8 cellular contexts compared by ENCODE assay signal in the genomic region with DNA sequence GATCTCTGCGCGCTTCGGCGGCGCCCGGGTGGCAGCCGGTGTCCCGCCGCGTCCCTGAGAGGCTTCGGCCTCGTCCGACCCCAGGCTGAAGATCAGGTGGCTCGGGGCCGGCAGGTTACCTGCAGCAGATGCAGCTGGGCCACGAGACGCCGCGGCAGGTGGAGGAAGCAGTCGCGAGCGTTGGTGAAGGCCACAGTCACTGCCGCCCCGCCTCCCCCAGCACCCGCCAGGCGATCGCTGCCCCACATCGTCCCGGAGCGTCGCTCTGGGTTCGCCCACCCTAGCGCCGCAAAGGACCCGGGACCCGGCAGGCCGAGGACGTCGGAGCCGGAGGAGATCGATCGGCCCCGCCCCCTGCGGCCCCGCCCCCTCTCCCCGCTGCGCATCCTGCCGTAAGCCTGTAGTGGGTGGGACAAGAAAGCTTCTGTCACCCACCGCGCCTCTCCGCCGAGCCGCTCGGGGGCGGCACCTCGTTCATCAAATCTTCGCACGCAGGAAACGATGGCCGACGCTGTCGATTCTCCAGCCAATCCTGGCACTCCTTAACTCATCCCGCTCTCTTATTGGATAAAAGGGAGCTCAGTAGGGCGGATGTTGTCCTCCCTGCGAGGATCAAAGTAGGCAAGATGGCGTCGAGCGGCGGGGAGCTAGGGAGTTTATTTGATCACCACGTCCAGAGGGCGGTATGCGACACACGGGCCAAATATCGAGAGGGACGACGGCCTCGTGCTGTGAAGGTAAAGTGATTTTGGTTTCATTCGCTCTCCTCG. TPM values are rescaled to one million over a fixed set of nuclear protein-coding genes. Genes with fewer than 3 reads are reported as not detected.
A peak's percentile ranks its signal among the peaks of the same experiment; 100 is the strongest.
DNase-seq lines count a peak whose midpoint lies in the region; ATAC-seq and TF ChIP-seq lines count a peak whose summit lies in the region.

A gene (minus strand): TSS at position 333 of the 770 bp plus-strand sequence. CDS start 85 bp downstream, at position 248.
A gene (plus strand): TSS at position 608 of the 770 bp plus-strand sequence. CDS start 19 bp downstream, at position 627.

- DNase-seq in NCI-H2029 treated with DMSO at 0.1 percent for 48 hours (lab: John Stamatoyannopoulos, UW): peak; percentile 96
- peak; percentile 94 for DNase-seq in T-helper 9 cell
- DNase-seq in astrocyte of the cerebellum (ENCODE audit: low read depth): peak; percentile 99
- DNase-seq in hepatic stellate cell (ENCODE audit: low spot score): peak; percentile 98
- DNase-seq in aorta: peak; percentile 98

- in situ Hi-C loops in astrocyte of the cerebellum (cut with HindIII; ENCODE audit: low sequenced_read_pairs): no loop called here

- H3K4me1 ChIP-seq in rectal smooth muscle tissue (ENCODE audit: control insufficient read depth, insufficient read depth, low read length) (no peaks in the 10 kb centered on the region), aorta (ENCODE audit: control insufficient read depth in 1 of 2, insufficient read depth in 2 of 2, low read length in 2 of 2) (peaks cover 0 to 2% of the 10 kb centered on the region in 2 donors)

- TF ChIP-seq CTCF in astrocyte of the cerebellum (IDR thresholded peaks at IDR 0.05; ENCODE audit: low read depth, low read length, missing control alignments): no peak

- WGBS in aorta, 2 donors: 0% methylated on average over 74 to 79 of the region's 79 CpGs

- no peaks in the 10 kb centered on the region for H3K9me3 ChIP-seq in aorta (ENCODE audit: control insufficient read depth, low read length)

- peaks cover 16% of the 10 kb centered on the region for H3K36me3 ChIP-seq in rectal smooth muscle tissue (ENCODE audit: control insufficient read depth, insufficient read depth, low read length)
- peaks cover 2 to 7% of the 10 kb centered on the region in 2 donors for H3K36me3 ChIP-seq in aorta (ENCODE audit: control insufficient read depth in 1 of 2, insufficient read depth in 2 of 2, low read length in 1 of 2)

- peak within 1 kb of the TSS; percentile 88 for H3K27ac ChIP-seq in rectal smooth muscle tissue (ENCODE audit: low read depth, low read length)
- H3K27ac ChIP-seq in aorta (ENCODE audit: low read depth in 1 of 2, low read length in 2 of 2): peak within 1 kb of the TSS; percentile 1 to 66

- peak; percentile 97 for ATAC-seq in GM18508 (IDR thresholded peaks at IDR 0.05; ENCODE audit: insufficient read depth, unreplicated experiment)
- ATAC-seq in HG03025 (IDR thresholded peaks at IDR 0.05; ENCODE audit: low FRiP score, unreplicated experiment): peak; percentile 95
- ATAC-seq in aorta (ENCODE audit: low FRiP score): peak; percentile 99

- H3K27me3 ChIP-seq in rectal smooth muscle tissue (ENCODE audit: control insufficient read depth, insufficient read depth, low read length) (no peaks in the 10 kb centered on the region), aorta (ENCODE audit: control insufficient read depth in 1 of 2, insufficient read depth in 2 of 2, low read length in 1 of 2) (no peaks in the 10 kb centered on the region)

- peak within 1 kb of the TSS; percentile 59 for H3K9ac ChIP-seq in rectal smooth muscle tissue (ENCODE audit: low read length)

- H3K4me3 ChIP-seq in astrocyte of the cerebellum (ENCODE audit: low read depth, low read length) (peak within 1 kb of the TSS; percentile 76), rectal smooth muscle tissue (ENCODE audit: low read length) (peak within 1 kb of the TSS; percentile 89), aorta (ENCODE audit: low read length in 2 of 2) (peak within 1 kb of the TSS; percentile 84 to 97)

- intact Hi-C loops in aorta (cut with DNase I): loop anchor here in 1 of 2 donors (2.0 to 5.0 kb wide), 3 partner anchors 60 to 396 kb away; a partner anchor contains a TSS

RNA-seq across cellular contexts. Expression of the first gene that starts in this region (rescaled TPM):
- 10 to 100 TPM; 17.1 to 18.5 TPM for total RNA-seq in aorta
- 10 to 100 TPM in 1 of 2 donors, 1 to 10 TPM in 1; 7.4 to 29.3 TPM for polyA plus RNA-seq in aorta

RNA-seq across cellular contexts. Expression of the second gene that starts in this region (rescaled TPM):
- total RNA-seq in aorta: 10 to 100 TPM in 1 of 2 donors, 1 to 10 TPM in 1; 9.8 to 12.9 TPM
- polyA plus RNA-seq in aorta: 10 to 100 TPM; 10.6 to 10.8 TPM

Comparison
In these comparisons a context has a peak if more than half of its experiments do, and no peak if none do; other contexts are left out.
1. Peak in every context shown above with its lines: DNase-seq, ATAC-seq, H3K4me3 ChIP-seq and H3K27ac ChIP-seq.